In the genomic region with DNA sequence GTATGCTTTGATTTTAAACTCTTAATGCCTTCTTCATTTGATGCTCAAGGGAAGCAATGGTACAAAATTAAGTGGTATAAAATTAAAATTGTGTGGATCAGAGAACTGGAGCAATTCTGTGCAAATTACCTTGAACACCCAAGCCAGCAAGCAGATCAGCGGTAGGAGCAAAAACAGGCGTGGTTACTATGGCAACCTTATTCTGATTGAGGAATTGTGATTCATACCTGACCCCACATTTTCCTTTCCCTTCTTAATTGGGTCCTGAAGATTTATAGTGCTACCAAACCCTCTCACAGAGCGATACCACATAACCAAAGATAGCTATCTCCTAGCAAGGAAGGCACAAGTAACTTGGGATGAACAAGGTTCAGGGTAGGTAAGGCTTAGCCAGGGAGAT, we compare ENCODE assay signal across 27 cellular contexts.
"Had no signal": no experiment of that assay in that cellular context is flagged by ENCODE, and none has a peak within 500 bp of the region (broad histone marks: within the 10 kb centered on the region; RNA-seq: fewer than 3 reads in every experiment).

No MANE protein-coding gene starts in this region.

- H3K36me3 Mint-ChIP-seq: activated CD4-positive, alpha-beta memory T cell treated with anti-CD3 and anti-CD28 coated beads for 36 hours; activated naive CD8-positive, alpha-beta T cell treated with anti-CD3 and anti-CD28 coated beads for 36 hours had no signal

- H3K4me3 Mint-ChIP-seq: activated CD4-positive, alpha-beta memory T cell treated with anti-CD3 and anti-CD28 coated beads for 36 hours; activated CD4-positive, alpha-beta T cell treated with anti-CD3 and anti-CD28 coated beads, Interleukin-2, amount 10 ng/mL, durations not matched to agents 24 days and 14 days; activated naive CD4-positive, alpha-beta T cell treated with anti-CD3 and anti-CD28 coated beads for 36 hours; activated naive CD8-positive, alpha-beta T cell treated with anti-CD3 and anti-CD28 coated beads for 36 hours; activated T-helper 1 cell treated with anti-CD3 and anti-CD28 coated beads, Interleukin-12 subunit alpha, Interleukin-12 subunit beta, Interleukin-2, Interleukin-4 antibody, amounts not matched to agents 30 ng/mL and 10 ng/mL and 1 ng/mL, durations not matched to agents 14 hours and 24 hours and 36 hours; naive B cell; neural progenitor cell; stimulated activated naive CD8-positive, alpha-beta T cell treated with anti-CD3 and anti-CD28 coated beads, Interleukin-15, Interleukin-2, amounts not matched to agents 100 ng/mL and 50 ng/mL, for 24 hours; T-helper 1 cell treated with Interleukin-12 subunit alpha and Interleukin-12 subunit beta and Interleukin-4 antibody, amounts not matched to agents 30 μg/mL and 1 μg/mL, for 36 hours had no signal

- H3K27me3 Mint-ChIP-seq: activated CD4-positive, alpha-beta memory T cell treated with anti-CD3 and anti-CD28 coated beads for 36 hours; activated CD4-positive, alpha-beta T cell treated with anti-CD3 and anti-CD28 coated beads, Interleukin-2, amount 10 ng/mL, durations not matched to agents 24 days and 14 days; naive B cell; stimulated activated naive CD8-positive, alpha-beta T cell treated with anti-CD3 and anti-CD28 coated beads, Interleukin-15, Interleukin-2, amounts not matched to agents 100 ng/mL and 50 ng/mL, for 24 hours had no signal

- H3K27ac Mint-ChIP-seq: activated CD4-positive, alpha-beta memory T cell treated with anti-CD3 and anti-CD28 coated beads for 36 hours; activated CD4-positive, alpha-beta T cell treated with anti-CD3 and anti-CD28 coated beads, Interleukin-2, amount 10 ng/mL, durations not matched to agents 24 days and 14 days; activated naive CD4-positive, alpha-beta T cell treated with anti-CD3 and anti-CD28 coated beads for 36 hours; activated naive CD8-positive, alpha-beta T cell treated with anti-CD3 and anti-CD28 coated beads for 36 hours; activated T-helper 1 cell treated with anti-CD3 and anti-CD28 coated beads, Interleukin-12 subunit alpha, Interleukin-12 subunit beta, Interleukin-2, Interleukin-4 antibody, amounts not matched to agents 30 ng/mL and 10 ng/mL and 1 ng/mL, durations not matched to agents 14 hours and 24 hours and 36 hours; neural progenitor cell; stimulated activated naive CD8-positive, alpha-beta T cell treated with anti-CD3 and anti-CD28 coated beads, Interleukin-15, Interleukin-2, amounts not matched to agents 100 ng/mL and 50 ng/mL, for 24 hours; T-helper 1 cell treated with Interleukin-12 subunit alpha and Interleukin-12 subunit beta and Interleukin-4 antibody, amounts not matched to agents 30 μg/mL and 1 μg/mL, for 36 hours had no signal

- ATAC-seq: heart right ventricle, sciatic nerve had no signal

- H3K9me3 Mint-ChIP-seq: activated CD4-positive, alpha-beta memory T cell treated with anti-CD3 and anti-CD28 coated beads for 36 hours; activated CD4-positive, alpha-beta T cell treated with anti-CD3 and anti-CD28 coated beads, Interleukin-2, amount 10 ng/mL, durations not matched to agents 24 days and 14 days; activated naive CD4-positive, alpha-beta T cell treated with anti-CD3 and anti-CD28 coated beads for 36 hours; activated naive CD8-positive, alpha-beta T cell treated with anti-CD3 and anti-CD28 coated beads for 36 hours; activated T-helper 1 cell treated with anti-CD3 and anti-CD28 coated beads, Interleukin-12 subunit alpha, Interleukin-12 subunit beta, Interleukin-2, Interleukin-4 antibody, amounts not matched to agents 30 ng/mL and 10 ng/mL and 1 ng/mL, durations not matched to agents 14 hours and 24 hours and 36 hours; naive B cell; stimulated activated naive CD8-positive, alpha-beta T cell treated with anti-CD3 and anti-CD28 coated beads, Interleukin-15, Interleukin-2, amounts not matched to agents 100 ng/mL and 50 ng/mL, for 24 hours; T-helper 1 cell treated with Interleukin-12 subunit alpha and Interleukin-12 subunit beta and Interleukin-4 antibody, amounts not matched to agents 30 μg/mL and 1 μg/mL, for 36 hours had no signal

- H3K4me1 Mint-ChIP-seq: activated CD4-positive, alpha-beta T cell treated with anti-CD3 and anti-CD28 coated beads, Interleukin-2, amount 10 ng/mL, durations not matched to agents 24 days and 14 days; activated naive CD8-positive, alpha-beta T cell treated with anti-CD3 and anti-CD28 coated beads for 36 hours had no signal

- DNase-seq: activated CD4-positive, alpha-beta memory T cell treated with anti-CD3 and anti-CD28 coated beads for 36 hours; activated CD4-positive, alpha-beta T cell treated with anti-CD3 and anti-CD28 coated beads, Interleukin-2, amount 10 ng/mL, durations not matched to agents 24 days and 14 days; activated CD4-positive, CD25-positive, alpha-beta regulatory T cell treated with anti-CD3 and anti-CD28 coated beads, Interleukin-2, amount 50 U/mL, for 72 hours; activated CD8-positive, alpha-beta memory T cell treated with anti-CD3 and anti-CD28 coated beads, Interleukin-2, amount 50 U/mL, for 4 hours; activated effector memory CD4-positive, alpha-beta T cell treated with anti-CD3 and anti-CD28 coated beads, Interleukin-2, amount 50 U/mL, for 16 hours; activated naive CD4-positive, alpha-beta T cell treated with anti-CD3 and anti-CD28 coated beads for 36 hours; activated naive CD8-positive, alpha-beta T cell treated with anti-CD3 and anti-CD28 coated beads for 36 hours; activated T-cell treated with anti-CD3 and anti-CD28 coated beads, Interleukin-2, amount 50 U/mL, for 1 hour; adrenal gland; aorta; brain microvascular endothelial cell; cortex of kidney; foreskin fibroblast; heart right ventricle; left ventricle myocardium inferior; naive B cell; occipital lobe; retina; stimulated activated CD4-positive, alpha-beta T cell treated with anti-CD3 and anti-CD28 coated beads, Interleukin-12 subunit alpha, Interleukin-12 subunit beta, amount 100 ng/mL, for 4 hours; stimulated activated CD4-positive, alpha-beta T cell treated with anti-CD3 and anti-CD28 coated beads, Interleukin-4, amount 100 ng/mL, for 1 hour; T1000; uterus had no signal
